Comparison of ENCODE assay signal across 9 cellular contexts in the genomic region with DNA sequence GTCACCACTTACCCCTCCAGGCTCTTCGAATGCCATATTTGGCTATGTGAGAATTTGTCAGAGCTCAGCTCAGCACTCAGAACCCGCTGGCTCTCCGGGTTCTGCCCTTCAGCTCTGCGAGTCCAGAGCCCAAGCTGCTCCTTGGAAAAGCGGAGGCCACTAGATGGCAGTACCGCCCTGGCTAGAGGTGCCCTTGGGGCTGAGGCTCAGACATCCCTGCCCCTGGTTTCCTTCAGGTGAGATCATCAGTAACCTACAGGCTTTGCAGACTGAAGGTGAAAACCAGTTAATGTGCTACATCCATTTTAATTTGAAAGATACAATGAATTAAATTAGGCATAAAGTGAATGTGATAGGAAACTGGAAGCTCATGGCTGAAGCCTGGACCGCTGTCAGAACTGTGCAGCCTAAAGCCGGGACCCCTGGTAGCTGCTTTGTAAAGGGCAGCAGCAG.
DNase-seq lines count a peak whose midpoint lies in the region; ATAC-seq and TF ChIP-seq lines count a peak whose summit lies in the region.
"Had no signal": no experiment of that assay in that cellular context is flagged by ENCODE, and none has a peak within 500 bp of the region (broad histone marks: within the 10 kb centered on the region; RNA-seq: fewer than 3 reads in every experiment).

No MANE protein-coding gene starts in this region.

- intact Hi-C loops in body of pancreas (cut with DNase I), result no loop called here
- intact Hi-C loops in spleen (cut with DNase I; ENCODE audit: low total_unique reads), result loop anchor here (10.0 kb wide), 1 partner anchor 405 kb away; no protein-coding TSS in a partner anchor

- H3K9me3 ChIP-seq in CD4-positive, CD25-positive, alpha-beta regulatory T cell (ENCODE audit: control insufficient read depth in 2 of 2, low read length in 2 of 2), result no peaks in the 10 kb centered on the region
- no peaks in the 10 kb centered on the region for H3K9me3 ChIP-seq in body of pancreas
- no peaks in the 10 kb centered on the region for H3K9me3 ChIP-seq in iPS DF 6.9 (ENCODE audit: control insufficient read depth, insufficient read depth, low read length)
- H3K9me3 ChIP-seq in spleen, result no peaks in the 10 kb centered on the region

- H3K4me3 Mint-ChIP-seq in CD4-positive, CD25-positive, alpha-beta regulatory T cell, result no peak overlapping the region

- TF ChIP-seq POLR2A in body of pancreas (IDR thresholded peaks at IDR 0.05) (no peak), spleen (IDR thresholded peaks at IDR 0.05) (no peak)

- no peaks in the 10 kb centered on the region for H3K36me3 Mint-ChIP-seq in CD4-positive, CD25-positive, alpha-beta regulatory T cell
- H3K36me3 Mint-ChIP-seq: IgD-negative memory B cell had no signal

- H3K27ac ChIP-seq in CD4-positive, CD25-positive, alpha-beta regulatory T cell (ENCODE audit: insufficient read depth, low read length, poor library complexity, severe bottlenecking), result no peak overlapping the region
- no peak overlapping the region for H3K27ac ChIP-seq in body of pancreas
- H3K27ac ChIP-seq in iPS DF 6.9 (ENCODE audit: low read length), result no peak overlapping the region
- H3K27ac ChIP-seq in spleen, result no peak overlapping the region

- no peaks in the 10 kb centered on the region for H3K4me1 Mint-ChIP-seq in CD4-positive, CD25-positive, alpha-beta regulatory T cell
- H3K4me1 Mint-ChIP-seq: IgD-negative memory B cell had no signal

- ATAC-seq in CD4-positive, CD25-positive, alpha-beta regulatory T cell (ENCODE audit: low read depth in 2 of 2), result no peak
- peak; percentile 85 for ATAC-seq in body of pancreas

- no peaks in the 10 kb centered on the region for H3K36me3 ChIP-seq in CD4-positive, CD25-positive, alpha-beta regulatory T cell (ENCODE audit: control insufficient read depth, insufficient read depth, low read length)
- H3K36me3 ChIP-seq in body of pancreas (replicated peaks in 1 of 2; ENCODE audit: insufficient read depth in 1 of 2, low read depth in 2 of 2), result no peaks in the 10 kb centered on the region
- no peaks in the 10 kb centered on the region for H3K36me3 ChIP-seq in iPS DF 6.9 (ENCODE audit: control insufficient read depth, insufficient read depth, low read length)
- H3K36me3 ChIP-seq in spleen, result no peaks in the 10 kb centered on the region

- peaks cover 0 to 1% (median 0%) of the 10 kb centered on the region in 7 donors for H3K9me3 Mint-ChIP-seq in CD4-positive, CD25-positive, alpha-beta regulatory T cell
- H3K9me3 Mint-ChIP-seq: IgD-negative memory B cell had no signal

- H3K27me3 ChIP-seq in CD4-positive, CD25-positive, alpha-beta regulatory T cell (ENCODE audit: control insufficient read depth, insufficient read depth, low read length), result no peaks in the 10 kb centered on the region
- H3K27me3 ChIP-seq in body of pancreas (no peaks in the 10 kb centered on the region), iPS DF 6.9 (ENCODE audit: control insufficient read depth, insufficient read depth, low read length) (no peaks in the 10 kb centered on the region), spleen (replicated peaks in 1 of 7) (peaks cover 0 to 6% (median 0%) of the 10 kb centered on the region in 7 donors)

- no peaks in the 10 kb centered on the region for H3K4me1 ChIP-seq in CD4-positive, CD25-positive, alpha-beta regulatory T cell (ENCODE audit: control insufficient read depth, insufficient read depth, low read length, poor library complexity, severe bottlenecking)
- H3K4me1 ChIP-seq in body of pancreas, result no peaks in the 10 kb centered on the region
- H3K4me1 ChIP-seq in iPS DF 6.9 (ENCODE audit: control insufficient read depth, insufficient read depth, low read length), result 0 out of 2 replicates have a peak, but pooled peaks cover 1% of the 10 kb centered on the region
- no peaks in the 10 kb centered on the region for H3K4me1 ChIP-seq in spleen

- no peak overlapping the region for H3K27ac Mint-ChIP-seq in CD4-positive, CD25-positive, alpha-beta regulatory T cell
- H3K27ac Mint-ChIP-seq: IgD-negative memory B cell had no signal

- no peak overlapping the region for H3K4me3 ChIP-seq in CD4-positive, CD25-positive, alpha-beta regulatory T cell (ENCODE audit: low read depth, low read length)
- H3K4me3 ChIP-seq in body of pancreas (no peak overlapping the region), iPS DF 6.9 (ENCODE audit: low read length) (no peak overlapping the region), spleen (no peak overlapping the region)

- peaks cover 18% of the 10 kb centered on the region for H3K27me3 Mint-ChIP-seq in CD4-positive, CD25-positive, alpha-beta regulatory T cell

- DNase-seq in CD4-positive, CD25-positive, alpha-beta regulatory T cell, result peak in 2 of 3 donors; percentile 5 to 53
- peak; percentile 70 for DNase-seq in GM20000 (ENCODE audit: low spot score)
- DNase-seq in NCI-H1092 (lab: John Stamatoyannopoulos, UW), result peak; percentile 33
- DNase-seq in T-helper 9 cell, result peak; percentile 31
- DNase-seq in body of pancreas, result peak; percentile 76 to 83 (median 79)
- DNase-seq in iPS DF 6.9 (ENCODE audit: low read depth, low spot score), result peak; percentile 74
- DNase-seq in spleen, result no peak
- DNase-seq in GF-D8 (lab: John Stamatoyannopoulos, UW), result no peak

- 34 to 52% methylated on average over 5 to 8 of the region's 8 CpGs for WGBS in body of pancreas, 2 donors
- WGBS in iPS DF 6.9 (ENCODE audit: insufficient coverage, insufficient read length), result no CpG with 5 or more reads among the region's 8 CpGs
- 34 to 40% (median 35%) methylated on average over 8 of the region's 8 CpGs for WGBS in spleen, 5 donors

- TF ChIP-seq CTCF in GM20000 (IDR thresholded peaks at IDR 0.05; ENCODE audit: extremely low read depth, missing control alignments) (peak; percentile 84), body of pancreas (IDR thresholded peaks at IDR 0.05) (peak; percentile 65 to 83 (median 69)), spleen (IDR thresholded peaks at IDR 0.05 in 8 of 11, conservative IDR thresholded peaks at IDR 0.05 in 3 of 11) (peak in 10 of 11 experiments; percentile 29 to 72 (median 58))

Comparison
In these comparisons a context has a peak if more than half of its experiments do, and no peak if none do; other contexts are left out.
1. DNase-seq: peak in CD4-positive, CD25-positive, alpha-beta regulatory T cell (2 of 3), GM20000 (single experiment), NCI-H1092 (single experiment), T-helper 9 cell (single experiment), body of pancreas (4 of 4) and iPS DF 6.9 (single experiment); none in spleen (single experiment) and GF-D8 (single experiment).
2. Peak in every context shown above with its lines, with median percentiles within 50 percentile points of each other: CTCF ChIP-seq.